ENCODE assay signal across 1 cellular context in genomic region chr2:229921892-229922448, GRCh38.
A peak's percentile ranks its signal among the peaks of the same experiment; 100 is the strongest.
TF ChIP-seq lines count a peak whose summit lies in the region.

TRIP12 (minus strand) TSS chr2:229922009; CDS start chr2:229880079, 41,930 bp downstream.

TF ChIP-seq in GM12878, 131 proteins besides CTCF, POLR2A, EP300 and RAD21 (continued from another document and continues in another):
- TF ChIP-seq, protein P1, sequence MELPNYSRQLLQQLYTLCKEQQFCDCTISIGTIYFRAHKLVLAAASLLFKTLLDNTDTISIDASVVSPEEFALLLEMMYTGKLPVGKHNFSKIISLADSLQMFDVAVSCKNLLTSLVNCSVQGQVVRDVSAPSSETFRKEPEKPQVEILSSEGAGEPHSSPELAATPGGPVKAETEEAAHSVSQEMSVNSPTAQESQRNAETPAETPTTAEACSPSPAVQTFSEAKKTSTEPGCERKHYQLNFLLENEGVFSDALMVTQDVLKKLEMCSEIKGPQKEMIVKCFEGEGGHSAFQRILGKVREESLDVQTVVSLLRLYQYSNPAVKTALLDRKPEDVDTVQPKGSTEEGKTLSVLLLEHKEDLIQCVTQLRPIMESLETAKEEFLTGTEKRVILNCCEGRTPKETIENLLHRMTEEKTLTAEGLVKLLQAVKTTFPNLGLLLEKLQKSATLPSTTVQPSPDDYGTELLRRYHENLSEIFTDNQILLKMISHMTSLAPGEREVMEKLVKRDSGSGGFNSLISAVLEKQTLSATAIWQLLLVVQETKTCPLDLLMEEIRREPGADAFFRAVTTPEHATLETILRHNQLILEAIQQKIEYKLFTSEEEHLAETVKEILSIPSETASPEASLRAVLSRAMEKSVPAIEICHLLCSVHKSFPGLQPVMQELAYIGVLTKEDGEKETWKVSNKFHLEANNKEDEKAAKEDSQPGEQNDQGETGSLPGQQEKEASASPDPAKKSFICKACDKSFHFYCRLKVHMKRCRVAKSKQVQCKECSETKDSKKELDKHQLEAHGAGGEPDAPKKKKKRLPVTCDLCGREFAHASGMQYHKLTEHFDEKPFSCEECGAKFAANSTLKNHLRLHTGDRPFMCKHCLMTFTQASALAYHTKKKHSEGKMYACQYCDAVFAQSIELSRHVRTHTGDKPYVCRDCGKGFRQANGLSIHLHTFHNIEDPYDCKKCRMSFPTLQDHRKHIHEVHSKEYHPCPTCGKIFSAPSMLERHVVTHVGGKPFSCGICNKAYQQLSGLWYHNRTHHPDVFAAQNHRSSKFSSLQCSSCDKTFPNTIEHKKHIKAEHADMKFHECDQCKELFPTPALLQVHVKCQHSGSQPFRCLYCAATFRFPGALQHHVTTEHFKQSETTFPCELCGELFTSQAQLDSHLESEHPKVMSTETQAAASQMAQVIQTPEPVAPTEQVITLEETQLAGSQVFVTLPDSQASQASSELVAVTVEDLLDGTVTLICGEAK (IDR thresholded peaks at IDR 0.05; ENCODE audit: borderline replicate concordance) = peak; percentile 91
- no peak for TF ChIP-seq EZH2 (IDR thresholded peaks at IDR 0.05; ENCODE audit: borderline replicate concordance, control insufficient read depth, low read depth, low read length)
- TF ChIP-seq ZNF274 (IDR thresholded peaks at IDR 0.05; ENCODE audit: insufficient read depth, insufficient read length) = no peak
- TF ChIP-seq, protein P2, sequence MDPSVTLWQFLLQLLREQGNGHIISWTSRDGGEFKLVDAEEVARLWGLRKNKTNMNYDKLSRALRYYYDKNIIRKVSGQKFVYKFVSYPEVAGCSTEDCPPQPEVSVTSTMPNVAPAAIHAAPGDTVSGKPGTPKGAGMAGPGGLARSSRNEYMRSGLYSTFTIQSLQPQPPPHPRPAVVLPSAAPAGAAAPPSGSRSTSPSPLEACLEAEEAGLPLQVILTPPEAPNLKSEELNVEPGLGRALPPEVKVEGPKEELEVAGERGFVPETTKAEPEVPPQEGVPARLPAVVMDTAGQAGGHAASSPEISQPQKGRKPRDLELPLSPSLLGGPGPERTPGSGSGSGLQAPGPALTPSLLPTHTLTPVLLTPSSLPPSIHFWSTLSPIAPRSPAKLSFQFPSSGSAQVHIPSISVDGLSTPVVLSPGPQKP (IDR thresholded peaks at IDR 0.05; ENCODE audit: low read depth, low read length) = 0 out of 2 replicates have a peak, but pooled peaks have one; percentile 18
- peak; percentile 63 for TF ChIP-seq EED (IDR thresholded peaks at IDR 0.05; ENCODE audit: low read depth)
- TF ChIP-seq NFIC (IDR thresholded peaks at IDR 0.05; ENCODE audit: low read depth, low read length) = no peak; the same call in 1 of the 2 replicates
- no peak for TF ChIP-seq KDM1A (IDR thresholded peaks at IDR 0.05; ENCODE audit: borderline replicate concordance)
- TF ChIP-seq RB1 (IDR thresholded peaks at IDR 0.05; ENCODE audit: borderline replicate concordance) = peak; percentile 51; the same call in 1 of the 2 replicates
- peak; percentile 91 for TF ChIP-seq CHD2 (IDR thresholded peaks at IDR 0.05; ENCODE audit: borderline replicate concordance, low read depth, low read length)
- TF ChIP-seq, protein P3, sequence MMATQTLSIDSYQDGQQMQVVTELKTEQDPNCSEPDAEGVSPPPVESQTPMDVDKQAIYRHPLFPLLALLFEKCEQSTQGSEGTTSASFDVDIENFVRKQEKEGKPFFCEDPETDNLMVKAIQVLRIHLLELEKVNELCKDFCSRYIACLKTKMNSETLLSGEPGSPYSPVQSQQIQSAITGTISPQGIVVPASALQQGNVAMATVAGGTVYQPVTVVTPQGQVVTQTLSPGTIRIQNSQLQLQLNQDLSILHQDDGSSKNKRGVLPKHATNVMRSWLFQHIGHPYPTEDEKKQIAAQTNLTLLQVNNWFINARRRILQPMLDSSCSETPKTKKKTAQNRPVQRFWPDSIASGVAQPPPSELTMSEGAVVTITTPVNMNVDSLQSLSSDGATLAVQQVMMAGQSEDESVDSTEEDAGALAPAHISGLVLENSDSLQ (IDR thresholded peaks at IDR 0.05) = peak; percentile 38; the same call in 1 of the 2 replicates
- TF ChIP-seq, protein P4, sequence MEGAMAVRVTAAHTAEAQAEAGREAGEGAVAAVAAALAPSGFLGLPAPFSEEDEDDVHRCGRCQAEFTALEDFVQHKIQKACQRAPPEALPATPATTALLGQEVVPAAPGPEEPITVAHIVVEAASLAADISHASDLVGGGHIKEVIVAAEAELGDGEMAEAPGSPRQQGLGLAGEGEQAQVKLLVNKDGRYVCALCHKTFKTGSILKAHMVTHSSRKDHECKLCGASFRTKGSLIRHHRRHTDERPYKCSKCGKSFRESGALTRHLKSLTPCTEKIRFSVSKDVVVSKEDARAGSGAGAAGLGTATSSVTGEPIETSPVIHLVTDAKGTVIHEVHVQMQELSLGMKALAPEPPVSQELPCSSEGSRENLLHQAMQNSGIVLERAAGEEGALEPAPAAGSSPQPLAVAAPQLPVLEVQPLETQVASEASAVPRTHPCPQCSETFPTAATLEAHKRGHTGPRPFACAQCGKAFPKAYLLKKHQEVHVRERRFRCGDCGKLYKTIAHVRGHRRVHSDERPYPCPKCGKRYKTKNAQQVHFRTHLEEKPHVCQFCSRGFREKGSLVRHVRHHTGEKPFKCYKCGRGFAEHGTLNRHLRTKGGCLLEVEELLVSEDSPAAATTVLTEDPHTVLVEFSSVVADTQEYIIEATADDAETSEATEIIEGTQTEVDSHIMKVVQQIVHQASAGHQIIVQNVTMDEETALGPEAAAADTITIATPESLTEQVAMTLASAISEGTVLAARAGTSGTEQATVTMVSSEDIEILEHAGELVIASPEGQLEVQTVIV (IDR thresholded peaks at IDR 0.05; ENCODE audit: borderline replicate concordance, partially characterized antibody) = peak; percentile 85
- no peak for TF ChIP-seq RFX5 (IDR thresholded peaks at IDR 0.05; ENCODE audit: low read depth, low read length)
- TF ChIP-seq ZZZ3 (IDR thresholded peaks at IDR 0.05; ENCODE audit: control insufficient read depth, insufficient read length, low read depth) = no peak
- TF ChIP-seq IRF3 (IDR thresholded peaks at IDR 0.05) = 0 out of 2 replicates have a peak, but pooled peaks have one; percentile 32
- TF ChIP-seq NR2C1 (IDR thresholded peaks at IDR 0.05) = peak; percentile 99
- TF ChIP-seq SMC3 (IDR thresholded peaks at IDR 0.05; ENCODE audit: borderline replicate concordance, low read length) = no peak
- no peak for TF ChIP-seq PAX8 (IDR thresholded peaks at IDR 0.05)
- TF ChIP-seq ATF7 (IDR thresholded peaks at IDR 0.05; ENCODE audit: low read depth) = peak; percentile 66
- TF ChIP-seq CUX1 (IDR thresholded peaks at IDR 0.05; ENCODE audit: insufficient replicate concordance, low read depth, low read length) = peak; percentile 17
- peak; percentile 66 for TF ChIP-seq DPF2 (IDR thresholded peaks at IDR 0.05)
- 0 out of 2 replicates have a peak, but pooled peaks have one; percentile 36 for TF ChIP-seq RCOR1 (conservative IDR thresholded peaks at IDR 0.05; ENCODE audit: low read depth, low read length)
- peak; percentile 36; the same call in 1 of the 2 replicates for TF ChIP-seq FOXK2 (IDR thresholded peaks at IDR 0.05)
- TF ChIP-seq ASH2L (IDR thresholded peaks at IDR 0.05; ENCODE audit: borderline replicate concordance, low read depth) = no peak; the same call in 1 of the 2 replicates
- TF ChIP-seq HDGF (IDR thresholded peaks at IDR 0.05) = no peak
- TF ChIP-seq IKZF1 (conservative IDR thresholded peaks at IDR 0.05) = peak; percentile 85
- TF ChIP-seq KLF5 (IDR thresholded peaks at IDR 0.05; ENCODE audit: partially characterized antibody) = peak; percentile 73
- TF ChIP-seq NR2F1 (conservative IDR thresholded peaks at IDR 0.05) = peak; percentile 100
- TF ChIP-seq CHD1 (IDR thresholded peaks at IDR 0.05; ENCODE audit: low read depth, low read length) = 0 out of 2 replicates have a peak, but pooled peaks have one; percentile 13
- TF ChIP-seq MYC (IDR thresholded peaks at IDR 0.05; ENCODE audit: insufficient read depth, insufficient read length, insufficient replicate concordance, low read length, severe bottlenecking) = peak; percentile 34
- TF ChIP-seq CBX5 (IDR thresholded peaks at IDR 0.05; ENCODE audit: low read depth) = no peak
- peak; percentile 76 for TF ChIP-seq SREBF1 (IDR thresholded peaks at IDR 0.05; ENCODE audit: low read length)
- TF ChIP-seq TCF7 (IDR thresholded peaks at IDR 0.05; ENCODE audit: borderline replicate concordance) = no peak
- TF ChIP-seq TAF1 (IDR thresholded peaks at IDR 0.05; ENCODE audit: borderline replicate concordance, low read depth, low read length) = peak; percentile 68; the same call in 1 of the 2 replicates
- peak; percentile 69 for TF ChIP-seq RELA (IDR thresholded peaks at IDR 0.05; ENCODE audit: borderline replicate concordance, partially characterized antibody)
- peak in 1 of 2 experiments; percentile 50; a peak in 2 of 3 replicates for TF ChIP-seq EGR1 (IDR thresholded peaks at IDR 0.05; ENCODE audit: borderline replicate concordance in 1 of 2, low read depth in 2 of 2, low read length in 2 of 2)
- TF ChIP-seq BRCA1 (IDR thresholded peaks at IDR 0.05; ENCODE audit: low read depth, low read length) = no peak
- no peak for TF ChIP-seq ZSCAN29 (IDR thresholded peaks at IDR 0.05)
- TF ChIP-seq, protein P5, sequence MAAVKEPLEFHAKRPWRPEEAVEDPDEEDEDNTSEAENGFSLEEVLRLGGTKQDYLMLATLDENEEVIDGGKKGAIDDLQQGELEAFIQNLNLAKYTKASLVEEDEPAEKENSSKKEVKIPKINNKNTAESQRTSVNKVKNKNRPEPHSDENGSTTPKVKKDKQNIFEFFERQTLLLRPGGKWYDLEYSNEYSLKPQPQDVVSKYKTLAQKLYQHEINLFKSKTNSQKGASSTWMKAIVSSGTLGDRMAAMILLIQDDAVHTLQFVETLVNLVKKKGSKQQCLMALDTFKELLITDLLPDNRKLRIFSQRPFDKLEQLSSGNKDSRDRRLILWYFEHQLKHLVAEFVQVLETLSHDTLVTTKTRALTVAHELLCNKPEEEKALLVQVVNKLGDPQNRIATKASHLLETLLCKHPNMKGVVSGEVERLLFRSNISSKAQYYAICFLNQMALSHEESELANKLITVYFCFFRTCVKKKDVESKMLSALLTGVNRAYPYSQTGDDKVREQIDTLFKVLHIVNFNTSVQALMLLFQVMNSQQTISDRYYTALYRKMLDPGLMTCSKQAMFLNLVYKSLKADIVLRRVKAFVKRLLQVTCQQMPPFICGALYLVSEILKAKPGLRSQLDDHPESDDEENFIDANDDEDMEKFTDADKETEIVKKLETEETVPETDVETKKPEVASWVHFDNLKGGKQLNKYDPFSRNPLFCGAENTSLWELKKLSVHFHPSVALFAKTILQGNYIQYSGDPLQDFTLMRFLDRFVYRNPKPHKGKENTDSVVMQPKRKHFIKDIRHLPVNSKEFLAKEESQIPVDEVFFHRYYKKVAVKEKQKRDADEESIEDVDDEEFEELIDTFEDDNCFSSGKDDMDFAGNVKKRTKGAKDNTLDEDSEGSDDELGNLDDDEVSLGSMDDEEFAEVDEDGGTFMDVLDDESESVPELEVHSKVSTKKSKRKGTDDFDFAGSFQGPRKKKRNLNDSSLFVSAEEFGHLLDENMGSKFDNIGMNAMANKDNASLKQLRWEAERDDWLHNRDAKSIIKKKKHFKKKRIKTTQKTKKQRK (IDR thresholded peaks at IDR 0.05; ENCODE audit: low read depth, low read length) = no peak
- no peak for TF ChIP-seq SMAD5 (IDR thresholded peaks at IDR 0.05; ENCODE audit: low read depth)
- TF ChIP-seq SKIL (IDR thresholded peaks at IDR 0.05; ENCODE audit: low read depth, poor library complexity, severe bottlenecking) = peak; percentile 69
